8 cellular contexts compared by ENCODE assay signal in genomic region chr5:42995152-42995751, GRCh38. TPM values are rescaled to one million over a fixed set of nuclear protein-coding genes. Genes with fewer than 3 reads are reported as not detected.
DNase-seq lines count a peak whose midpoint lies in the region; ATAC-seq and TF ChIP-seq lines count a peak whose summit lies in the region.

No MANE protein-coding gene starts in this region.

- no peak for TF ChIP-seq POLR2A in testis (IDR thresholded peaks at IDR 0.05)

- WGBS in testis, 2 donors: 6 to 11% methylated on average over 20 to 21 of the region's 21 CpGs

- H3K27me3 ChIP-seq in testis: no peaks in the 10 kb centered on the region

- no peaks in the 10 kb centered on the region for H3K36me3 ChIP-seq in testis (ENCODE audit: low read depth, missing control alignments)

- CTCF ChIA-PET in activated CD4-positive, alpha-beta T cell treated with anti-CD3 and anti-CD28 coated beads, Interleukin-2, amount 10 ng/mL, durations not matched to agents 7 days and 5 days (lab: Charles Lee): interaction anchor here (0.8 to 4.3 kb wide), 10 partner anchors 12 to 320 kb away, joined by 3 to 32 read pairs (median 4); no protein-coding TSS in a partner anchor

- H3K9me3 Mint-ChIP-seq in activated CD4-positive, alpha-beta T cell treated with anti-CD3 and anti-CD28 coated beads, Interleukin-2, amount 10 ng/mL, durations not matched to agents 7 days and 5 days: no peaks in the 10 kb centered on the region
- H3K9me3 Mint-ChIP-seq in activated T-helper 1 cell treated with anti-CD3 and anti-CD28 coated beads, Interleukin-12 subunit alpha, Interleukin-12 subunit beta, Interleukin-2, Interleukin-4 antibody, amounts not matched to agents 30 ng/mL and 10 ng/mL and 1 ng/mL, durations not matched to agents 14 hours and 24 hours and 36 hours: no peaks in the 10 kb centered on the region

- peak overlapping the region in 1 of 2 donors; percentile 85 for H3K27ac ChIP-seq in testis

- peaks cover 6% of the 10 kb centered on the region for H3K27me3 Mint-ChIP-seq in activated CD4-positive, alpha-beta T cell treated with anti-CD3 and anti-CD28 coated beads, Interleukin-2, amount 10 ng/mL, durations not matched to agents 7 days and 5 days
- H3K27me3 Mint-ChIP-seq in activated T-helper 1 cell treated with anti-CD3 and anti-CD28 coated beads, Interleukin-12 subunit alpha, Interleukin-12 subunit beta, Interleukin-2, Interleukin-4 antibody, amounts not matched to agents 30 ng/mL and 10 ng/mL and 1 ng/mL, durations not matched to agents 14 hours and 24 hours and 36 hours (ENCODE audit: insufficient read depth): peaks cover 3% of the 10 kb centered on the region

- no peaks in the 10 kb centered on the region for H3K9me3 ChIP-seq in testis

- H3K4me1 Mint-ChIP-seq in activated CD4-positive, alpha-beta T cell treated with anti-CD3 and anti-CD28 coated beads, Interleukin-2, amount 10 ng/mL, durations not matched to agents 7 days and 5 days: peaks cover 28% of the 10 kb centered on the region
- peaks cover 58% of the 10 kb centered on the region for H3K4me1 Mint-ChIP-seq in activated T-helper 1 cell treated with anti-CD3 and anti-CD28 coated beads, Interleukin-12 subunit alpha, Interleukin-12 subunit beta, Interleukin-2, Interleukin-4 antibody, amounts not matched to agents 30 ng/mL and 10 ng/mL and 1 ng/mL, durations not matched to agents 14 hours and 24 hours and 36 hours (ENCODE audit: low read depth)

- peak overlapping the region; percentile 50 to 63 for H3K4me3 ChIP-seq in testis

- peak overlapping the region; percentile 99 for H3K4me3 Mint-ChIP-seq in activated CD4-positive, alpha-beta T cell treated with anti-CD3 and anti-CD28 coated beads, Interleukin-2, amount 10 ng/mL, durations not matched to agents 7 days and 5 days
- peak overlapping the region; percentile 98 for H3K4me3 Mint-ChIP-seq in activated T-helper 1 cell treated with anti-CD3 and anti-CD28 coated beads, Interleukin-12 subunit alpha, Interleukin-12 subunit beta, Interleukin-2, Interleukin-4 antibody, amounts not matched to agents 30 ng/mL and 10 ng/mL and 1 ng/mL, durations not matched to agents 14 hours and 24 hours and 36 hours

- intact Hi-C loops in activated T-helper 1 cell treated with anti-CD3 and anti-CD28 coated beads, Interleukin-12 subunit alpha, Interleukin-12 subunit beta, Interleukin-2, Interleukin-4 antibody, amounts not matched to agents 30 ng/mL and 10 ng/mL and 1 ng/mL, durations not matched to agents 14 hours and 24 hours and 36 hours (cut with micrococcal nuclease): loop anchor here (1.0 kb wide), 3 partner anchors 13 to 69 kb away; no protein-coding TSS in a partner anchor
- intact Hi-C loops in testis (cut with DNase I; ENCODE audit: low total_unique reads): no loop called here

- H3K27ac Mint-ChIP-seq in activated CD4-positive, alpha-beta T cell treated with anti-CD3 and anti-CD28 coated beads, Interleukin-2, amount 10 ng/mL, durations not matched to agents 7 days and 5 days: peak overlapping the region; percentile 100
- peak overlapping the region; percentile 100 for H3K27ac Mint-ChIP-seq in activated T-helper 1 cell treated with anti-CD3 and anti-CD28 coated beads, Interleukin-12 subunit alpha, Interleukin-12 subunit beta, Interleukin-2, Interleukin-4 antibody, amounts not matched to agents 30 ng/mL and 10 ng/mL and 1 ng/mL, durations not matched to agents 14 hours and 24 hours and 36 hours

- DNase-seq in activated CD4-positive, alpha-beta T cell treated with anti-CD3 and anti-CD28 coated beads, Interleukin-2, amount 10 ng/mL, durations not matched to agents 7 days and 5 days: no peak
- no peak for DNase-seq in activated CD4-positive, alpha-beta T cell treated with anti-CD3 and anti-CD28 coated beads, Interleukin-2, amount 50 U/mL, for 48 hours
- no peak for DNase-seq in activated T-helper 1 cell treated with anti-CD3 and anti-CD28 coated beads, Interleukin-12 subunit alpha, Interleukin-12 subunit beta, Interleukin-2, Interleukin-4 antibody, amounts not matched to agents 30 ng/mL and 10 ng/mL and 1 ng/mL, durations not matched to agents 14 hours and 24 hours and 36 hours (ENCODE audit: low spot score)
- DNase-seq in iris pigment epithelial cell (ENCODE audit: low read depth) (peak; percentile 54), testis (no peak), SIG-M5 treated with dmso at 0.1 percent for 504 hours (lab: John Stamatoyannopoulos, UW; ENCODE audit: unreplicated experiment) (no peak), NCI-H2171 treated with DMSO at 0.1 percent for 48 hours (lab: John Stamatoyannopoulos, UW) (no peak)

- no peaks in the 10 kb centered on the region for H3K4me1 ChIP-seq in testis

- no peak for ATAC-seq in GM18517 (IDR thresholded peaks at IDR 0.05; ENCODE audit: unreplicated experiment)

- peaks cover 9% of the 10 kb centered on the region for H3K36me3 Mint-ChIP-seq in activated CD4-positive, alpha-beta T cell treated with anti-CD3 and anti-CD28 coated beads, Interleukin-2, amount 10 ng/mL, durations not matched to agents 7 days and 5 days (ENCODE audit: low read depth)
- H3K36me3 Mint-ChIP-seq in activated T-helper 1 cell treated with anti-CD3 and anti-CD28 coated beads, Interleukin-12 subunit alpha, Interleukin-12 subunit beta, Interleukin-2, Interleukin-4 antibody, amounts not matched to agents 30 ng/mL and 10 ng/mL and 1 ng/mL, durations not matched to agents 14 hours and 24 hours and 36 hours (ENCODE audit: low read depth): peaks cover 5% of the 10 kb centered on the region

- TF ChIP-seq CTCF in testis (IDR thresholded peaks at IDR 0.05): no peak

- POLR2A ChIA-PET in activated CD4-positive, alpha-beta T cell treated with anti-CD3 and anti-CD28 coated beads, Interleukin-2, amount 10 ng/mL, durations not matched to agents 7 days and 5 days (lab: Charles Lee): interaction anchor here (0.6 to 2.9 kb wide), 4 partner anchors 11 to 43 kb away, joined by 3 to 33 read pairs (median 6); partner anchors contain the start of gene ANXA2R

RNA-seq across cellular contexts. Expression of gene ANXA2R, which starts 44.9 kb away (rescaled TPM):
- 10 to 100 TPM; 29.5 to 32.0 TPM for total RNA-seq in activated CD4-positive, alpha-beta T cell treated with anti-CD3 and anti-CD28 coated beads, Interleukin-2, amount 10 ng/mL, durations not matched to agents 7 days and 5 days
- 0.88 and 0.93 TPM in 2 replicates for total RNA-seq in activated T-helper 1 cell treated with anti-CD3 and anti-CD28 coated beads, Interleukin-12 subunit alpha, Interleukin-12 subunit beta, Interleukin-2, Interleukin-4 antibody, amounts not matched to agents 30 ng/mL and 10 ng/mL and 1 ng/mL, durations not matched to agents 14 hours and 24 hours and 36 hours
- total RNA-seq in testis: 10 to 100 TPM in 1 of 2 donors, 1 to 10 TPM in 1; 5.1 to 10.2 TPM
- 1.6 TPM for polyA plus RNA-seq in testis (ENCODE audit: insufficient read depth, low read depth, low replicate concordance)
